In the genomic region with DNA sequence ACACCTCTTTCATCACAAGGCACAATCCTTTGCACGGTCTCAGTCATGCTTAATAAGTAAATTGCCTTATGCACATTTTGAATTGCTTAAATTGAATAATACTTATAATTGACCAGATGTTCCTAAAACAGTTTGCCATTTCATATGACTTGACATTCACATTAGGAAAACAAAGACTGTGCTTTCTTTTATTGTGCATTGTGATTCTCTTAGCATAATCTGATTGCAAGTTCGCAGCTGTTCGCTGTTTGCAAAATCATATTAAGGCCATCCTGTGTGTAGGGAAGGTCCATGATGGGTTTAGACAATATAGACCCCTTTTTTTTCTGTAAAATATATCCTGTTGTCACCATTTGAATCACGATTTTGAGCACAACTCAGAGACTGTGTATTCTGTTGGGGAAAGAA, we compare ENCODE assay signal across 21 cellular contexts.
DNase-seq lines count a peak whose midpoint lies in the region; ATAC-seq and TF ChIP-seq lines count a peak whose summit lies in the region.
"Had no signal": no experiment of that assay in that cellular context is flagged by ENCODE, and none has a peak within 500 bp of the region (broad histone marks: within the 10 kb centered on the region; RNA-seq: fewer than 3 reads in every experiment).

No MANE protein-coding gene starts in this region.

- H3K27ac ChIP-seq in endodermal cell (ENCODE audit: low read depth, low read length) (peak overlapping the region; percentile 72), tibial nerve (peak overlapping the region in 3 of 4 donors; percentile 49 to 78 (median 76))
- no peak overlapping the region for H3K27ac ChIP-seq in naive thymus-derived CD4-positive, alpha-beta T cell (ENCODE audit: low read depth, low read length)
- H3K27ac ChIP-seq: brain microvascular endothelial cell, right lobe of liver had no signal

- H3K4me3 ChIP-seq in endodermal cell (ENCODE audit: low read length) (no peak overlapping the region), tibial nerve (no peak overlapping the region)
- H3K4me3 ChIP-seq in naive thymus-derived CD4-positive, alpha-beta T cell (ENCODE audit: low read length), result no peak overlapping the region
- H3K4me3 ChIP-seq: esophagus squamous epithelium, K562, right lobe of liver, stomach had no signal

- no peak for DNase-seq in activated naive CD4-positive, alpha-beta T cell treated with anti-CD3 and anti-CD28 coated beads, Interleukin-2, amount 10 ng/mL, durations not matched to agents 7 days and 5 days
- DNase-seq in endodermal cell (no peak), tibial nerve (ENCODE audit: low spot score in 2 of 2) (no peak), SIG-M5 (lab: John Stamatoyannopoulos, UW) (no peak), 8988T (no peak)
- no peak for DNase-seq in naive thymus-derived CD4-positive, alpha-beta T cell
- DNase-seq: activated CD8-positive, alpha-beta T cell treated with anti-CD3 and anti-CD28 coated beads for 36 hours; activated T-cell treated with anti-CD3 and anti-CD28 coated beads, Interleukin-2, amount 50 U/mL, for 48 hours; brain microvascular endothelial cell; esophagus squamous epithelium; NCI-H1694 treated with DMSO at 0.1 percent for 48 hours; stimulated activated CD4-positive, alpha-beta T cell treated with anti-CD3 and anti-CD28 coated beads, Interleukin-2, amount 100 ng/mL, for 24 hours; stomach; T-helper 2 cell had no signal

- H3K27me3 Mint-ChIP-seq in activated naive CD4-positive, alpha-beta T cell treated with anti-CD3 and anti-CD28 coated beads, Interleukin-2, amount 50 U/mL, for 24 hours, result no peaks in the 10 kb centered on the region
- H3K27me3 Mint-ChIP-seq in activated naive CD4-positive, alpha-beta T cell treated with anti-CD3 and anti-CD28 coated beads, Interleukin-2, amount 10 ng/mL, durations not matched to agents 7 days and 5 days, result no peaks in the 10 kb centered on the region
- H3K27me3 Mint-ChIP-seq in endodermal cell (ENCODE audit: insufficient read depth), result no peaks in the 10 kb centered on the region
- no peaks in the 10 kb centered on the region for H3K27me3 Mint-ChIP-seq in naive thymus-derived CD4-positive, alpha-beta T cell
- H3K27me3 Mint-ChIP-seq: activated CD8-positive, alpha-beta T cell treated with anti-CD3 and anti-CD28 coated beads for 36 hours had no signal

- TF ChIP-seq POLR2A in tibial nerve (IDR thresholded peaks at IDR 0.05), result no peak

- WGBS in endodermal cell (ENCODE audit: insufficient coverage in 1 of 2, insufficient read length in 1 of 2), 2 experiments, result 93% methylated on average over 2 to 4 of the region's 4 CpGs
- WGBS in tibial nerve, 2 donors, result 31 to 36% methylated on average over 4 of the region's 4 CpGs

- no peaks in the 10 kb centered on the region for H3K27me3 ChIP-seq in endodermal cell (ENCODE audit: control insufficient read depth, insufficient read depth, low read length, poor library complexity, severe bottlenecking)
- no peaks in the 10 kb centered on the region for H3K27me3 ChIP-seq in naive thymus-derived CD4-positive, alpha-beta T cell (ENCODE audit: control insufficient read depth in 2 of 2, insufficient read depth in 2 of 2, low read length in 2 of 2)
- no peaks in the 10 kb centered on the region for H3K27me3 ChIP-seq in tibial nerve
- H3K27me3 ChIP-seq: brain microvascular endothelial cell, esophagus squamous epithelium, neutrophil, right lobe of liver, stomach had no signal

- peak overlapping the region; percentile 38 for H3K27ac Mint-ChIP-seq in activated naive CD4-positive, alpha-beta T cell treated with anti-CD3 and anti-CD28 coated beads, Interleukin-2, amount 50 U/mL, for 24 hours
- no peak overlapping the region for H3K27ac Mint-ChIP-seq in activated naive CD4-positive, alpha-beta T cell treated with anti-CD3 and anti-CD28 coated beads, Interleukin-2, amount 10 ng/mL, durations not matched to agents 7 days and 5 days
- H3K27ac Mint-ChIP-seq in endodermal cell, result no peak overlapping the region
- peak overlapping the region in 5 of 9 donors; percentile 10 to 62 (median 16) for H3K27ac Mint-ChIP-seq in naive thymus-derived CD4-positive, alpha-beta T cell
- H3K27ac Mint-ChIP-seq: activated CD8-positive, alpha-beta T cell treated with anti-CD3 and anti-CD28 coated beads for 36 hours; mesothelial cell of epicardium had no signal

- ATAC-seq in naive thymus-derived CD4-positive, alpha-beta T cell, result no peak
- no peak for ATAC-seq in GM19452 (IDR thresholded peaks at IDR 0.05; ENCODE audit: unreplicated experiment)
- ATAC-seq: activated CD8-positive, alpha-beta T cell treated with anti-CD3 and anti-CD28 coated beads for 36 hours; activated naive CD4-positive, alpha-beta T cell treated with anti-CD3 and anti-CD28 coated beads, Interleukin-2, amount 50 U/mL, for 72 hours; K562 had no signal

- no peak for TF ChIP-seq CTCF in endodermal cell (conservative IDR thresholded peaks at IDR 0.05)
- no peak for TF ChIP-seq CTCF in tibial nerve (IDR thresholded peaks at IDR 0.05)

- H3K9ac ChIP-seq in endodermal cell (ENCODE audit: extremely low read depth, low read length, poor library complexity, severe bottlenecking), result no peak overlapping the region

- H3K4me1 ChIP-seq in endodermal cell (ENCODE audit: control insufficient read depth, insufficient read depth, low read length) (no peaks in the 10 kb centered on the region), tibial nerve (peaks cover 6 to 42% (median 14%) of the 10 kb centered on the region in 4 donors)
- H3K4me1 ChIP-seq in naive thymus-derived CD4-positive, alpha-beta T cell (ENCODE audit: control insufficient read depth in 2 of 2, insufficient read depth in 2 of 2, low read length in 2 of 2), result no peaks in the 10 kb centered on the region
- H3K4me1 ChIP-seq: right lobe of liver had no signal

- no peak for TF ChIP-seq EP300 in tibial nerve (IDR thresholded peaks at IDR 0.05)

- POLR2A ChIA-PET in naive thymus-derived CD4-positive, alpha-beta T cell (lab: Charles Lee), result no interaction called here

- H3K36me3 ChIP-seq in endodermal cell (ENCODE audit: control insufficient read depth, insufficient read depth, low read length), result peaks cover 20% of the 10 kb centered on the region
- peaks cover 0 to 50% (median 4%) of the 10 kb centered on the region in 3 experiments for H3K36me3 ChIP-seq in naive thymus-derived CD4-positive, alpha-beta T cell (ENCODE audit: control insufficient read depth in 2 of 3, insufficient read depth in 3 of 3, low read length in 3 of 3)
- peaks cover 0 to 14% (median 0%) of the 10 kb centered on the region in 3 donors for H3K36me3 ChIP-seq in tibial nerve
- H3K36me3 ChIP-seq: brain microvascular endothelial cell, neutrophil, right lobe of liver, stomach had no signal

- CTCF ChIA-PET in activated naive CD4-positive, alpha-beta T cell treated with anti-CD3 and anti-CD28 coated beads, Interleukin-2, amount 10 ng/mL, durations not matched to agents 7 days and 5 days (lab: Charles Lee), result no interaction called here
- CTCF ChIA-PET in naive thymus-derived CD4-positive, alpha-beta T cell (lab: Charles Lee), result no interaction called here

- no peak overlapping the region for H3K4me3 Mint-ChIP-seq in activated naive CD4-positive, alpha-beta T cell treated with anti-CD3 and anti-CD28 coated beads, Interleukin-2, amount 50 U/mL, for 24 hours
- H3K4me3 Mint-ChIP-seq in activated naive CD4-positive, alpha-beta T cell treated with anti-CD3 and anti-CD28 coated beads, Interleukin-2, amount 10 ng/mL, durations not matched to agents 7 days and 5 days, result no peak overlapping the region
- no peak overlapping the region for H3K4me3 Mint-ChIP-seq in endodermal cell
- H3K4me3 Mint-ChIP-seq in naive thymus-derived CD4-positive, alpha-beta T cell, result no peak overlapping the region
- H3K4me3 Mint-ChIP-seq: activated CD8-positive, alpha-beta T cell treated with anti-CD3 and anti-CD28 coated beads for 36 hours; mesothelial cell of epicardium had no signal

- no peaks in the 10 kb centered on the region for H3K9me3 Mint-ChIP-seq in activated naive CD4-positive, alpha-beta T cell treated with anti-CD3 and anti-CD28 coated beads, Interleukin-2, amount 50 U/mL, for 24 hours
- peaks cover 5% of the 10 kb centered on the region for H3K9me3 Mint-ChIP-seq in activated naive CD4-positive, alpha-beta T cell treated with anti-CD3 and anti-CD28 coated beads, Interleukin-2, amount 10 ng/mL, durations not matched to agents 7 days and 5 days
- H3K9me3 Mint-ChIP-seq in endodermal cell, result peaks cover 9% of the 10 kb centered on the region
- peaks cover 0 to 6% (median 1%) of the 10 kb centered on the region in 11 donors for H3K9me3 Mint-ChIP-seq in naive thymus-derived CD4-positive, alpha-beta T cell

- peaks cover 9% of the 10 kb centered on the region for H3K9me3 ChIP-seq in endodermal cell (ENCODE audit: control insufficient read depth, low read length)
- H3K9me3 ChIP-seq in naive thymus-derived CD4-positive, alpha-beta T cell (ENCODE audit: control insufficient read depth in 2 of 3, low read length in 3 of 3), result no peaks in the 10 kb centered on the region
- H3K9me3 ChIP-seq in tibial nerve, result peaks cover 0 to 4% (median 0%) of the 10 kb centered on the region in 4 donors
- H3K9me3 ChIP-seq: neutrophil, right lobe of liver, stomach had no signal

- intact Hi-C loops in naive thymus-derived CD4-positive, alpha-beta T cell (cut with micrococcal nuclease), result no loop called here

- peaks cover 21% of the 10 kb centered on the region for H3K4me1 Mint-ChIP-seq in activated naive CD4-positive, alpha-beta T cell treated with anti-CD3 and anti-CD28 coated beads, Interleukin-2, amount 50 U/mL, for 24 hours
- H3K4me1 Mint-ChIP-seq in activated naive CD4-positive, alpha-beta T cell treated with anti-CD3 and anti-CD28 coated beads, Interleukin-2, amount 10 ng/mL, durations not matched to agents 7 days and 5 days, result no peaks in the 10 kb centered on the region
- H3K4me1 Mint-ChIP-seq in endodermal cell, result peaks cover 7% of the 10 kb centered on the region
- H3K4me1 Mint-ChIP-seq in naive thymus-derived CD4-positive, alpha-beta T cell, result peaks cover 3 to 42% (median 31%) of the 10 kb centered on the region in 7 donors

- H3K36me3 Mint-ChIP-seq in activated naive CD4-positive, alpha-beta T cell treated with anti-CD3 and anti-CD28 coated beads, Interleukin-2, amount 50 U/mL, for 24 hours, result peaks cover 22% of the 10 kb centered on the region
- peaks cover 52% of the 10 kb centered on the region for H3K36me3 Mint-ChIP-seq in activated naive CD4-positive, alpha-beta T cell treated with anti-CD3 and anti-CD28 coated beads, Interleukin-2, amount 10 ng/mL, durations not matched to agents 7 days and 5 days
- H3K36me3 Mint-ChIP-seq in endodermal cell (ENCODE audit: low read depth), result peaks cover 15% of the 10 kb centered on the region
- H3K36me3 Mint-ChIP-seq in naive thymus-derived CD4-positive, alpha-beta T cell, result peaks cover 18 to 68% (median 33%) of the 10 kb centered on the region in 5 donors

Comparison
In these comparisons a context has a peak if more than half of its experiments do, and no peak if none do; other contexts are left out.
1. H3K27ac Mint-ChIP-seq: peak in activated naive CD4-positive, alpha-beta T cell treated with anti-CD3 and anti-CD28 coated beads, Interleukin-2, amount 50 U/mL, for 24 hours (single experiment) and naive thymus-derived CD4-positive, alpha-beta T cell (5 of 9); none in activated naive CD4-positive, alpha-beta T cell treated with anti-CD3 and anti-CD28 coated beads, Interleukin-2, amount 10 ng/mL, durations not matched to agents 7 days and 5 days (single experiment) and endodermal cell (single experiment).